In the genomic region with DNA sequence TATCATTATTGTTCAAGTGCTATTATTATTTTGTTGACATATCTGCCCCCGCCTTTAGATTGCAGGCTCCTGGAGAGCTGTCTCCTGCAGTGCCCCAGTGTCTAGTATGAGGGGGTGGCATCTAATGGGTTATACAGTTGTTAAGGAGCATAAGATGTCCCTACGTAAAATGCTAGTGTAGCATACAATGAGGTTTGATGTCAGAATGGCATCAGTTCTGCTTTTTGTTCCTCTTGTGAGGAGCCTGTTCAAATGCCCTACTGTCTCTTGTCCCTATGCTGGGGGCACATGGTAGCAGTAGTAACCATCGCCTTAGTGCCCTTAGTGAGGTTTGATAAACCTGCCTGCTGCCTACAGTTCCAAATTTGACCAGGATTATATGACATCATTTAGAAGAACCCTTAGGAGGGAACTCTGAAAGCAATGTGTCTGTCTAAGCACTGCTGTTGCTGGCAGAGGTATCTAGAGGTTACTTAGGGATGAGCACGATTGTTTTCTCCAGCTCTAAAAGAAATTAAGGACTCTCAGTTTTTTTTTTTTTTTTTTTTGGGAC, we compare ENCODE assay signal across 9 cellular contexts. TPM values are rescaled to one million over a fixed set of nuclear protein-coding genes. Genes with fewer than 3 reads are reported as not detected.
A peak's percentile ranks its signal among the peaks of the same experiment; 100 is the strongest.
DNase-seq lines count a peak whose midpoint lies in the region; ATAC-seq and TF ChIP-seq lines count a peak whose summit lies in the region.
"Had no signal": no experiment of that assay in that cellular context is flagged by ENCODE, and none has a peak within 500 bp of the region (broad histone marks: within the 10 kb centered on the region; RNA-seq: fewer than 3 reads in every experiment).

No MANE protein-coding gene starts in this region.

- no peaks in the 10 kb centered on the region; the same call in 1 of the 2 replicates for H4K20me1 ChIP-seq in DOHH2 (ENCODE audit: control insufficient read depth, insufficient read depth, low read depth, low read length)

- H3F3A ChIP-seq in DOHH2 (ENCODE audit: control insufficient read depth, insufficient read depth) = peaks cover 4% of the 10 kb centered on the region; the same call in 1 of the 2 replicates

- H3K9me3 ChIP-seq in DOHH2 (ENCODE audit: control insufficient read depth, insufficient read depth, low read length) (no peaks in the 10 kb centered on the region), tibial artery (no peaks in the 10 kb centered on the region)

- peaks cover 45% of the 10 kb centered on the region for H3K4me1 Mint-ChIP-seq in activated B cell treated with CpG ODN at 0.5 μM for 24 hours
- H3K4me1 Mint-ChIP-seq in MCF 10A (ENCODE audit: insufficient read depth, unreplicated experiment) = no peaks in the 10 kb centered on the region

- H3K36me3 Mint-ChIP-seq in activated B cell treated with CpG ODN at 0.5 μM for 24 hours (ENCODE audit: low read depth) = no peaks in the 10 kb centered on the region
- peaks cover 5% of the 10 kb centered on the region for H3K36me3 Mint-ChIP-seq in MCF 10A (ENCODE audit: insufficient read depth, unreplicated experiment)

- no peaks in the 10 kb centered on the region for H3K9me2 ChIP-seq in DOHH2 (replicated peaks; ENCODE audit: control insufficient read depth, low read length)

- POLR2A ChIA-PET in activated B cell treated with CpG ODN at 0.5 μM for 24 hours (lab: Charles Lee) = interaction anchor here (0.6 to 14.7 kb wide), 6 partner anchors 9 to 58 kb away, joined by 4 to 570 read pairs (median 26); a partner anchor contains a TSS
- POLR2A ChIA-PET in MCF 10A (lab: Yijun Ruan, JAX) = interaction anchor here (1.3 kb wide), 1 partner anchor 59 kb away, joined by 3 read pairs; no protein-coding TSS in a partner anchor

- H3K9me3 Mint-ChIP-seq in activated B cell treated with CpG ODN at 0.5 μM for 24 hours (no peaks in the 10 kb centered on the region), MCF 10A (ENCODE audit: unreplicated experiment) (no peaks in the 10 kb centered on the region)

- H3K27ac Mint-ChIP-seq in activated B cell treated with CpG ODN at 0.5 μM for 24 hours (peak overlapping the region; percentile 89), MCF 10A (ENCODE audit: low read depth, unreplicated experiment) (no peak overlapping the region)

- DNase-seq in activated B cell treated with CpG ODN at 0.5 μM for 24 hours (no peak), tibial artery (no peak), ACHN (no peak), MCF 10A (ENCODE audit: unreplicated experiment) (no peak)
- DNase-seq in activated effector memory CD4-positive, alpha-beta T cell treated with anti-CD3 and anti-CD28 coated beads, Interleukin-2, amount 50 U/mL, for 16 hours = no peak
- DNase-seq: NCI-H82 had no signal

- BruUV-seq in MCF 10A (replicated peaks; lab: Mats Ljungman, UMichigan) = no TSS peak

- in situ Hi-C loops in ACHN (cut with HindIII; ENCODE audit: low pct_ligation_motif_present, low pct_unique_long_range_greater_than_20kb, low sequenced_read_pairs) = no loop called here

- H3K4me3 ChIP-seq in DOHH2 (ENCODE audit: low read length) (peak overlapping the region; percentile 8; the same call in 1 of the 2 replicates), tibial artery (no peak overlapping the region)

- H3K27me3 ChIP-seq in DOHH2 (ENCODE audit: control insufficient read depth, low read length) = no peaks in the 10 kb centered on the region
- no peaks in the 10 kb centered on the region for H3K27me3 ChIP-seq in tibial artery

- CTCF ChIA-PET in activated B cell treated with CpG ODN at 0.5 μM for 24 hours (lab: Charles Lee) (interaction anchor here (1.9 to 2.0 kb wide), 2 partner anchors 10 to 59 kb away, joined by 6 to 13 read pairs; a partner anchor contains a TSS), MCF 10A (lab: Yijun Ruan, JAX) (interaction anchor here (0.6 to 1.0 kb wide), 3 partner anchors 16 to 427 kb away, joined by 3 to 4 read pairs (median 3); no protein-coding TSS in a partner anchor)

- H3K27me3 Mint-ChIP-seq in activated B cell treated with CpG ODN at 0.5 μM for 24 hours (no peaks in the 10 kb centered on the region), MCF 10A (ENCODE audit: insufficient read depth, unreplicated experiment) (no peaks in the 10 kb centered on the region)

- H3K27ac ChIP-seq in DOHH2 (ENCODE audit: low read depth, low read length) (no peak overlapping the region), tibial artery (no peak overlapping the region)

- H3K4me3 Mint-ChIP-seq in activated B cell treated with CpG ODN at 0.5 μM for 24 hours (peak overlapping the region; percentile 69), MCF 10A (ENCODE audit: unreplicated experiment) (no peak overlapping the region)

- peaks cover 69% of the 10 kb centered on the region for H3K79me2 ChIP-seq in DOHH2 (ENCODE audit: control insufficient read depth, low read length)

- intact Hi-C loops in activated B cell treated with CpG ODN at 0.5 μM for 24 hours (cut with micrococcal nuclease) = loop anchor here (1.0 kb wide), 3 partner anchors 9 to 59 kb away; no protein-coding TSS in a partner anchor
- intact Hi-C loops in tibial artery (cut with DNase I; ENCODE audit: low total_unique reads) = no loop called here
- intact Hi-C loops in MCF 10A (cut with micrococcal nuclease) = no loop called here

- H3K36me3 ChIP-seq in DOHH2 (ENCODE audit: control insufficient read depth, low read length) = no peaks in the 10 kb centered on the region
- H3K36me3 ChIP-seq in tibial artery = no peaks in the 10 kb centered on the region

- H3K4me1 ChIP-seq in DOHH2 (ENCODE audit: control insufficient read depth, low read length) (peaks cover 34% of the 10 kb centered on the region), tibial artery (peaks cover 0 to 6% (median 0%) of the 10 kb centered on the region in 4 donors)

- peak overlapping the region; percentile 49 for H3K4me2 ChIP-seq in DOHH2 (ENCODE audit: low read length)

- TF ChIP-seq CTCF in DOHH2 (IDR thresholded peaks at IDR 0.05; ENCODE audit: low read depth, low read length, poor library complexity, severe bottlenecking) (no peak), activated B cell treated with CpG ODN at 0.5 μM for 24 hours (IDR thresholded peaks at IDR 0.05) (no peak), tibial artery (IDR thresholded peaks at IDR 0.05) (no peak), MCF 10A (IDR thresholded peaks at IDR 0.05; ENCODE audit: unreplicated experiment) (no peak)

- peak; percentile 52 for ATAC-seq in GM19043 (IDR thresholded peaks at IDR 0.05; ENCODE audit: low read depth, unreplicated experiment)
- ATAC-seq in HG03064 (IDR thresholded peaks at IDR 0.05; ENCODE audit: low read depth, unreplicated experiment) = peak; percentile 51
- ATAC-seq in activated B cell treated with CpG ODN at 0.5 μM for 24 hours (ENCODE audit: low read depth) = peak; percentile 82

RNA-seq across cellular contexts. Expression of a gene that starts 9.7 kb away (rescaled TPM):
- total RNA-seq in activated B cell treated with CpG ODN at 0.5 μM for 24 hours = 75.3 and 86.4 TPM in 2 replicates
- total RNA-seq in MCF 10A (2022) = 30.2 and 31.3 TPM in 2 replicates

RNA-seq across cellular contexts. Expression of a gene that starts 46.2 kb away (rescaled TPM):
- total RNA-seq in activated B cell treated with CpG ODN at 0.5 μM for 24 hours (32.7 and 33.7 TPM in 2 replicates), MCF 10A (2022) (30.7 and 30.9 TPM in 2 replicates)
